ENCODE assay signal across 1 cellular context in the genomic region with DNA sequence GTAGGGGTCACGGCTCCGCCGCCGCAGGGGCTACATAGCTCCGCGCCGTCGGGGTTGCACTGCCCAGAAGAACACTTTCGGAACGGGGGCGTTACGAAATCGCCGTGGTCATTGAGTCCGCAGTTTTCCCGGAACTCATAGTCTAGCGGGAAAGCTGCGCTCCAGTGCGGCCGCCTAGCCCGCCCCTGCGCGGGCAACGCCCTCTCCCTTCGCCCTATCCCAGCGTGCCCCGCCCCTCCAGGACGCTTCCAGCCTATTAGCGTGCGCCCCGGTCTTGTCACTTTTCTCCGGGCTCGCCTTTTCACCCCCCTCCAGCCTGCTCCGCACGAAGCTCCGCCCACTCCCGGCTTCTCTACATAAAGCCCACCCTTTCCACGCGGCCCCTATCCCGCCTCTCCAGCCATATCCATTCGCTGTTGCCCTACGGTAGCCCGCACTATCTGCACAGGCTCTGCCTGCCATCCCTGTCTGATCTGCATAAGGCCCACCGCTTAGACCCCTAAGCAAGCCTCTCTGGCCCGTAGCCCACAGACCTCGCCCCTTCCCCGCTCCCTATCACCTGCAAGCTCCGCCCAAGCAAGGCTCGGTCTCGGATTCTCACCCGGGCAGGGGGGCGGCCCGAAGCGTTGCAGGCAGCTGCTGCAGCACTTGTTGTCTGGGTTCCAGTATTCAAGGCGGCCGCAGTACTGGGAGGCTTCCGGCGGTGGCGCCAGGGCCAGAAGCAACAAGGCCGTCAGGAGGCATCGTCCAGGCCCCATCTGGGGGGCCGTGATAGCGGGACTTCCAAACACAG.
TF ChIP-seq lines count a peak whose summit lies in the region.

No MANE protein-coding gene starts in this region.

TF ChIP-seq in HepG2, 621 proteins besides CTCF, POLR2A, EP300 and RAD21 (continued from another document and continues in another):
- TF ChIP-seq SNAPC4 (CRISPR knock-in tag; IDR thresholded peaks at IDR 0.05) (peak; percentile 73), ARNT (IDR thresholded peaks at IDR 0.05) (no peak), ZNF460 (CRISPR knock-in tag; IDR thresholded peaks at IDR 0.05; ENCODE audit: borderline replicate concordance) (no peak), POGZ (CRISPR knock-in tag; IDR thresholded peaks at IDR 0.05) (peak; percentile 72; the same call in 1 of the 2 replicates), ELK4 (CRISPR knock-in tag; IDR thresholded peaks at IDR 0.05; ENCODE audit: borderline replicate concordance) (no peak), MXI1 (IDR thresholded peaks at IDR 0.05; ENCODE audit: borderline replicate concordance, low read depth, low read length) (peak; percentile 80; the same call in 1 of the 3 replicates), ZNF724P (CRISPR knock-in tag; IDR thresholded peaks at IDR 0.05; ENCODE audit: borderline replicate concordance) (no peak; the same call in 1 of the 2 replicates), KDM5A (IDR thresholded peaks at IDR 0.05; ENCODE audit: borderline replicate concordance, low read length) (peak; percentile 57; the same call in 1 of the 2 replicates), ZNF142 (CRISPR knock-in tag; IDR thresholded peaks at IDR 0.05) (no peak), HDAC1 (CRISPR knock-in tag; IDR thresholded peaks at IDR 0.05) (peak; percentile 73), SAFB2 (CRISPR knock-in tag; IDR thresholded peaks at IDR 0.05; ENCODE audit: borderline replicate concordance, low read depth) (no peak), ZNF317 (CRISPR knock-in tag; IDR thresholded peaks at IDR 0.05) (no peak; the same call in 1 of the 2 replicates), MXD4 (CRISPR knock-in tag; IDR thresholded peaks at IDR 0.05) (no peak), HDAC6 (IDR thresholded peaks at IDR 0.05; ENCODE audit: low read depth, low read length) (no peak), NR2F2 (IDR thresholded peaks at IDR 0.05; ENCODE audit: borderline replicate concordance, low read depth) (peak; percentile 39; the same call in 1 of the 2 replicates), KAT7 (CRISPR knock-in tag; IDR thresholded peaks at IDR 0.05; ENCODE audit: borderline replicate concordance) (no peak), ATRX (CRISPR knock-in tag; IDR thresholded peaks at IDR 0.05; ENCODE audit: borderline replicate concordance) (no peak), ZBTB4 (CRISPR knock-in tag; IDR thresholded peaks at IDR 0.05; ENCODE audit: borderline replicate concordance) (no peak), SRSF4 (IDR thresholded peaks at IDR 0.05; ENCODE audit: low read depth, low read length, poor library complexity, severe bottlenecking) (no peak), ZNF318 (CRISPR knock-in tag; IDR thresholded peaks at IDR 0.05) (no peak; the same call in 1 of the 2 replicates), RFXANK (CRISPR knock-in tag; IDR thresholded peaks at IDR 0.05) (no peak)
